2 cellular contexts compared by ENCODE assay signal in the genomic region with DNA sequence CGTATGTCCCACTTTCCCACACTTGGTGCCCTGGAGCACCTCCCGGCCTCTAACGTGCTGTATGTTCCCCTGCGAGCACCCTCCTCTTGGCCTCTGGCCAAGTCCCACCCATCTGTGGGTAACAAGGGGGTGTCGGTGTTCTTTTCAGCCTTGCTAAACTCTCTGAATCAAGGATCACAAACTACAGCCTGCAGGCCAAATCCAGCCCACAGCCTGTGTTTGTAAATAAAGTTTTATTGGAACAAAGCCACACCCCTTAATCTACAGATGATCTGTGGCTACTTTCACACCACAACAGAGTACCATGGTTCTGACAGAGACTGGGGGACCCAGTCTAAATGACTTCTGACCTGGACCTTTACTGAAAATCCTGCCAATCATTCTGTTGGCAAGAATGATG.
TF ChIP-seq lines count a peak whose summit lies in the region.

No MANE protein-coding gene starts in this region.

TF ChIP-seq in HEK293, 187 proteins besides CTCF, POLR2A, EP300 and RAD21:
- TF ChIP-seq KLF8 (tag by site-specific recombination; IDR thresholded peaks at IDR 0.05) (0 out of 2 replicates have a peak, but pooled peaks have one; percentile 21), KLF1 (tag by site-specific recombination; IDR thresholded peaks at IDR 0.05) (peak; percentile 50; the same call in 1 of the 2 replicates), KLF10 (tag by site-specific recombination; IDR thresholded peaks at IDR 0.05) (peak; percentile 37; the same call in 1 of the 2 replicates), GLIS1 (tag by site-specific recombination; IDR thresholded peaks at IDR 0.05) (peak; percentile 40; the same call in 1 of the 2 replicates)
TF ChIP-seq in HEK293: peak in this region for 4; not testable (repeated sequence) for 183.

TF ChIP-seq in GM12878, 131 proteins besides CTCF, POLR2A, EP300 and RAD21:
- TF ChIP-seq, protein P1, sequence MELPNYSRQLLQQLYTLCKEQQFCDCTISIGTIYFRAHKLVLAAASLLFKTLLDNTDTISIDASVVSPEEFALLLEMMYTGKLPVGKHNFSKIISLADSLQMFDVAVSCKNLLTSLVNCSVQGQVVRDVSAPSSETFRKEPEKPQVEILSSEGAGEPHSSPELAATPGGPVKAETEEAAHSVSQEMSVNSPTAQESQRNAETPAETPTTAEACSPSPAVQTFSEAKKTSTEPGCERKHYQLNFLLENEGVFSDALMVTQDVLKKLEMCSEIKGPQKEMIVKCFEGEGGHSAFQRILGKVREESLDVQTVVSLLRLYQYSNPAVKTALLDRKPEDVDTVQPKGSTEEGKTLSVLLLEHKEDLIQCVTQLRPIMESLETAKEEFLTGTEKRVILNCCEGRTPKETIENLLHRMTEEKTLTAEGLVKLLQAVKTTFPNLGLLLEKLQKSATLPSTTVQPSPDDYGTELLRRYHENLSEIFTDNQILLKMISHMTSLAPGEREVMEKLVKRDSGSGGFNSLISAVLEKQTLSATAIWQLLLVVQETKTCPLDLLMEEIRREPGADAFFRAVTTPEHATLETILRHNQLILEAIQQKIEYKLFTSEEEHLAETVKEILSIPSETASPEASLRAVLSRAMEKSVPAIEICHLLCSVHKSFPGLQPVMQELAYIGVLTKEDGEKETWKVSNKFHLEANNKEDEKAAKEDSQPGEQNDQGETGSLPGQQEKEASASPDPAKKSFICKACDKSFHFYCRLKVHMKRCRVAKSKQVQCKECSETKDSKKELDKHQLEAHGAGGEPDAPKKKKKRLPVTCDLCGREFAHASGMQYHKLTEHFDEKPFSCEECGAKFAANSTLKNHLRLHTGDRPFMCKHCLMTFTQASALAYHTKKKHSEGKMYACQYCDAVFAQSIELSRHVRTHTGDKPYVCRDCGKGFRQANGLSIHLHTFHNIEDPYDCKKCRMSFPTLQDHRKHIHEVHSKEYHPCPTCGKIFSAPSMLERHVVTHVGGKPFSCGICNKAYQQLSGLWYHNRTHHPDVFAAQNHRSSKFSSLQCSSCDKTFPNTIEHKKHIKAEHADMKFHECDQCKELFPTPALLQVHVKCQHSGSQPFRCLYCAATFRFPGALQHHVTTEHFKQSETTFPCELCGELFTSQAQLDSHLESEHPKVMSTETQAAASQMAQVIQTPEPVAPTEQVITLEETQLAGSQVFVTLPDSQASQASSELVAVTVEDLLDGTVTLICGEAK (IDR thresholded peaks at IDR 0.05; ENCODE audit: borderline replicate concordance): peak; percentile 71
